In genomic region chr10:96803265-96803664, GRCh38 we compare ENCODE assay signal across 37 cellular contexts.
"Had no signal": no experiment of that assay in that cellular context is flagged by ENCODE, and none has a peak within 500 bp of the region (broad histone marks: within the 10 kb centered on the region; RNA-seq: fewer than 3 reads in every experiment).

No MANE protein-coding gene starts in this region.

- H3K4me3 ChIP-seq: adrenal gland, body of pancreas, breast epithelium had no signal

- H3K27me3 ChIP-seq: adrenal gland, body of pancreas, brain microvascular endothelial cell, breast epithelium had no signal

- H3K27ac ChIP-seq: adrenal gland, body of pancreas, brain microvascular endothelial cell, breast epithelium, VCaP had no signal

- H3K27me3 Mint-ChIP-seq: activated B cell treated with CpG ODN at 0.5 μM for 24 hours had no signal

- H3K4me1 Mint-ChIP-seq: activated B cell treated with CpG ODN at 0.5 μM for 24 hours; activated T-helper 17 cell treated with anti-CD3 and anti-CD28 coated beads, Interleukin-2, amount 50 U/mL, for 72 hours had no signal

- H3K36me3 ChIP-seq: adrenal gland, brain microvascular endothelial cell, breast epithelium had no signal

- ATAC-seq: activated CD8-positive, alpha-beta T cell treated with anti-CD3 and anti-CD28 coated beads for 36 hours; activated naive CD4-positive, alpha-beta T cell treated with anti-CD3 and anti-CD28 coated beads, Interleukin-2, amount 50 U/mL, for 72 hours; activated T-cell treated with anti-CD3 and anti-CD28 coated beads, Interleukin-2, amount 50 U/mL, for 4 hours; activated T-cell treated with anti-CD3 and anti-CD28 coated beads, Interleukin-2, amount 50 U/mL, for 72 hours; activated T-helper 17 cell treated with anti-CD3 and anti-CD28 coated beads, Interleukin-2, amount 50 U/mL, for 72 hours; body of pancreas had no signal

- FAIRE-seq: astrocyte, TTC549 had no signal

- H3K4me3 Mint-ChIP-seq: activated B cell treated with CpG ODN at 0.5 μM for 24 hours; activated CD4-positive, alpha-beta memory T cell treated with anti-CD3 and anti-CD28 coated beads for 36 hours; activated CD4-positive, alpha-beta T cell treated with anti-CD3 and anti-CD28 coated beads, Interleukin-2, amount 10 ng/mL, durations not matched to agents 24 days and 14 days; activated CD8-positive, alpha-beta T cell treated with anti-CD3 and anti-CD28 coated beads for 36 hours; activated naive CD4-positive, alpha-beta T cell treated with anti-CD3 and anti-CD28 coated beads for 36 hours; activated naive CD8-positive, alpha-beta T cell treated with anti-CD3 and anti-CD28 coated beads for 36 hours; activated T-cell treated with anti-CD3 and anti-CD28 coated beads, Interleukin-2, amount 50 U/mL, for 4 hours; activated T-cell treated with anti-CD3 and anti-CD28 coated beads, Interleukin-2, amount 50 U/mL, for 72 hours; activated T-helper 1 cell treated with anti-CD3 and anti-CD28 coated beads, Interleukin-12 subunit alpha, Interleukin-12 subunit beta, Interleukin-2, Interleukin-4 antibody, amounts not matched to agents 30 ng/mL and 10 ng/mL and 1 ng/mL, durations not matched to agents 14 hours and 24 hours and 36 hours; activated T-helper 17 cell treated with anti-CD3 and anti-CD28 coated beads, Interleukin-2, amount 50 U/mL, for 72 hours; T-helper 1 cell treated with Interleukin-12 subunit alpha and Interleukin-12 subunit beta and Interleukin-4 antibody, amounts not matched to agents 30 μg/mL and 1 μg/mL, for 36 hours; T-helper 2 cell treated with Interferon-gamma antibody and Interleukin-4, amounts not matched to agents 5 μg/mL and 100 μg/mL, for 36 hours had no signal

- H3K36me3 Mint-ChIP-seq: activated CD4-positive, alpha-beta memory T cell treated with anti-CD3 and anti-CD28 coated beads for 36 hours; activated naive CD4-positive, alpha-beta T cell treated with anti-CD3 and anti-CD28 coated beads, Interleukin-2, amount 50 U/mL, for 72 hours; activated naive CD8-positive, alpha-beta T cell treated with anti-CD3 and anti-CD28 coated beads for 36 hours had no signal

- H3K4me1 ChIP-seq: adrenal gland, body of pancreas, breast epithelium had no signal

- DNase-seq: activated B cell treated with CpG ODN at 0.5 μM for 24 hours; activated CD4-positive, alpha-beta memory T cell treated with anti-CD3 and anti-CD28 coated beads for 36 hours; activated CD4-positive, alpha-beta T cell treated with anti-CD3 and anti-CD28 coated beads for 4 hours; activated CD4-positive, alpha-beta T cell treated with anti-CD3 and anti-CD28 coated beads, Interleukin-2, amount 10 ng/mL, durations not matched to agents 24 days and 14 days; activated CD4-positive, alpha-beta T cell treated with anti-CD3 and anti-CD28 coated beads, Interleukin-2, amount 50 U/mL, for 1 hour; activated CD4-positive, alpha-beta T cell treated with anti-CD3 and anti-CD28 coated beads, Interleukin-2, amount 50 U/mL, for 4 hours; activated CD4-positive, CD25-positive, alpha-beta regulatory T cell treated with anti-CD3 and anti-CD28 coated beads, Interleukin-2, amount 50 U/mL, for 72 hours; activated CD8-positive, alpha-beta memory T cell treated with anti-CD3 and anti-CD28 coated beads, Interleukin-2, amount 50 U/mL, for 4 hours; activated CD8-positive, alpha-beta T cell treated with anti-CD3 and anti-CD28 coated beads for 36 hours; activated effector memory CD4-positive, alpha-beta T cell treated with anti-CD3 and anti-CD28 coated beads, Interleukin-2, amount 50 U/mL, for 16 hours; activated gamma-delta T cell treated with Interleukin-2 at 50 U/mL for 16 hours; activated naive CD4-positive, alpha-beta T cell; activated naive CD4-positive, alpha-beta T cell treated with anti-CD3 and anti-CD28 coated beads for 36 hours; activated naive CD4-positive, alpha-beta T cell treated with anti-CD3 and anti-CD28 coated beads, Interleukin-2, amount 50 U/mL, for 16 hours; activated naive CD8-positive, alpha-beta T cell treated with anti-CD3 and anti-CD28 coated beads for 36 hours; activated T-cell treated with anti-CD3 and anti-CD28 coated beads for 4 hours; activated T-cell treated with anti-CD3 and anti-CD28 coated beads, Interleukin-2, amount 50 U/mL, for 1 hour; activated T-cell treated with anti-CD3 and anti-CD28 coated beads, Interleukin-2, amount 50 U/mL, for 4 hours; activated T-cell treated with anti-CD3 and anti-CD28 coated beads, Interleukin-2, amount 50 U/mL, for 72 hours; adrenal gland; amniotic stem cell; aorta; body of pancreas; brain microvascular endothelial cell; central memory CD4-positive, alpha-beta T cell; T-helper 1 cell; T-helper 2 cell; T-helper 9 cell had no signal

- H3K27ac Mint-ChIP-seq: activated CD4-positive, alpha-beta memory T cell treated with anti-CD3 and anti-CD28 coated beads for 36 hours; activated CD4-positive, alpha-beta T cell treated with anti-CD3 and anti-CD28 coated beads, Interleukin-2, amount 10 ng/mL, durations not matched to agents 24 days and 14 days; activated CD8-positive, alpha-beta T cell treated with anti-CD3 and anti-CD28 coated beads for 36 hours; activated naive CD4-positive, alpha-beta T cell treated with anti-CD3 and anti-CD28 coated beads for 36 hours; activated naive CD8-positive, alpha-beta T cell treated with anti-CD3 and anti-CD28 coated beads for 36 hours; activated T-helper 1 cell treated with anti-CD3 and anti-CD28 coated beads, Interleukin-12 subunit alpha, Interleukin-12 subunit beta, Interleukin-2, Interleukin-4 antibody, amounts not matched to agents 30 ng/mL and 10 ng/mL and 1 ng/mL, durations not matched to agents 14 hours and 24 hours and 36 hours; activated T-helper 17 cell treated with anti-CD3 and anti-CD28 coated beads, Interleukin-2, amount 50 U/mL, for 72 hours; T-helper 1 cell treated with Interleukin-12 subunit alpha and Interleukin-12 subunit beta and Interleukin-4 antibody, amounts not matched to agents 30 μg/mL and 1 μg/mL, for 36 hours; T-helper 2 cell treated with Interferon-gamma antibody and Interleukin-4, amounts not matched to agents 5 μg/mL and 100 μg/mL, for 36 hours had no signal

- H3K9me3 ChIP-seq: adrenal gland, body of pancreas, breast epithelium had no signal

- H3K9me3 Mint-ChIP-seq: activated CD4-positive, alpha-beta memory T cell treated with anti-CD3 and anti-CD28 coated beads for 36 hours; activated CD4-positive, alpha-beta T cell treated with anti-CD3 and anti-CD28 coated beads, Interleukin-2, amount 10 ng/mL, durations not matched to agents 24 days and 14 days; activated CD8-positive, alpha-beta T cell treated with anti-CD3 and anti-CD28 coated beads for 36 hours; activated naive CD4-positive, alpha-beta T cell treated with anti-CD3 and anti-CD28 coated beads, Interleukin-2, amount 50 U/mL, for 72 hours; activated naive CD8-positive, alpha-beta T cell treated with anti-CD3 and anti-CD28 coated beads for 36 hours; activated T-cell treated with anti-CD3 and anti-CD28 coated beads, Interleukin-2, amount 50 U/mL, for 4 hours; activated T-cell treated with anti-CD3 and anti-CD28 coated beads, Interleukin-2, amount 50 U/mL, for 72 hours; activated T-helper 1 cell treated with anti-CD3 and anti-CD28 coated beads, Interleukin-12 subunit alpha, Interleukin-12 subunit beta, Interleukin-2, Interleukin-4 antibody, amounts not matched to agents 30 ng/mL and 10 ng/mL and 1 ng/mL, durations not matched to agents 14 hours and 24 hours and 36 hours; activated T-helper 17 cell treated with anti-CD3 and anti-CD28 coated beads, Interleukin-2, amount 50 U/mL, for 72 hours; T-helper 1 cell treated with Interleukin-12 subunit alpha and Interleukin-12 subunit beta and Interleukin-4 antibody, amounts not matched to agents 30 μg/mL and 1 μg/mL, for 36 hours had no signal
